23 cellular contexts compared by ENCODE assay signal in genomic region chr17:63993368-63993990, GRCh38. TPM values are rescaled to one million over a fixed set of nuclear protein-coding genes. Genes with fewer than 3 reads are reported as not detected.
DNase-seq lines count a peak whose midpoint lies in the region; ATAC-seq and TF ChIP-seq lines count a peak whose summit lies in the region.
"Had no signal": no experiment of that assay in that cellular context is flagged by ENCODE, and none has a peak within 500 bp of the region (broad histone marks: within the 10 kb centered on the region; RNA-seq: fewer than 3 reads in every experiment).

No MANE protein-coding gene starts in this region.

- peaks cover 49% of the 10 kb centered on the region for H3K4me1 Mint-ChIP-seq in activated CD8-positive, alpha-beta memory T cell treated with anti-CD3 and anti-CD28 coated beads, Interleukin-2, amount 10 ng/mL, durations not matched to agents 7 days and 5 days
- peaks cover 59% of the 10 kb centered on the region for H3K4me1 Mint-ChIP-seq in central memory CD8-positive, alpha-beta T cell
- H3K4me1 Mint-ChIP-seq in neural progenitor cell = peaks cover 20% of the 10 kb centered on the region

- H2AFZ ChIP-seq in PC-3 (ENCODE audit: low read length) = no peak overlapping the region
- no peak overlapping the region for H2AFZ ChIP-seq in neural progenitor cell (replicated peaks)

- peak; percentile 24 for ATAC-seq in activated CD8-positive, alpha-beta memory T cell treated with anti-CD3 and anti-CD28 coated beads, Interleukin-2, amount 10 ng/mL, durations not matched to agents 7 days and 5 days
- ATAC-seq in PC-3 = no peak
- peak; percentile 58 for ATAC-seq in central memory CD8-positive, alpha-beta T cell (replicated peaks; ENCODE audit: extremely low read depth, poor library complexity, severe bottlenecking)
- ATAC-seq: activated CD4-positive, CD25-positive, alpha-beta regulatory T cell treated with anti-CD3 and anti-CD28 coated beads, Interleukin-2, amount 50 U/mL, for 24 hours had no signal

- H3K9ac ChIP-seq in PC-3 (ENCODE audit: low read length) = no peak overlapping the region
- H3K9ac ChIP-seq in neural progenitor cell = no peak overlapping the region

- no TSS peak for BruUV-seq in PC-3 (replicated peaks; lab: Mats Ljungman, UMichigan)

- no peaks in the 10 kb centered on the region for H3K79me2 ChIP-seq in PC-3 (ENCODE audit: low read length)
- H3K79me2 ChIP-seq in neural progenitor cell (ENCODE audit: low read depth) = no peaks in the 10 kb centered on the region

- H3K36me3 Mint-ChIP-seq in activated CD8-positive, alpha-beta memory T cell treated with anti-CD3 and anti-CD28 coated beads, Interleukin-2, amount 10 ng/mL, durations not matched to agents 7 days and 5 days = peaks cover 1% of the 10 kb centered on the region
- peaks cover 2% of the 10 kb centered on the region for H3K36me3 Mint-ChIP-seq in central memory CD8-positive, alpha-beta T cell (ENCODE audit: insufficient read depth)
- no peaks in the 10 kb centered on the region for H3K36me3 Mint-ChIP-seq in neural progenitor cell

- no peak overlapping the region for H3K4me3 ChIP-seq in PC-3 (ENCODE audit: low read length)
- H3K4me3 ChIP-seq in neural progenitor cell = no peak overlapping the region
- H3K4me3 ChIP-seq: lung had no signal

- no peaks in the 10 kb centered on the region for H3K9me3 ChIP-seq in PC-3 (ENCODE audit: low read length)
- no peaks in the 10 kb centered on the region for H3K9me3 ChIP-seq in neural progenitor cell (ENCODE audit: low read depth)
- H3K9me3 ChIP-seq: neutrophil had no signal

- no peaks in the 10 kb centered on the region for H3K9me2 ChIP-seq in PC-3 (replicated peaks; ENCODE audit: low read length)

- peak; percentile 56 for DNase-seq in activated CD8-positive, alpha-beta memory T cell treated with anti-CD3 and anti-CD28 coated beads, Interleukin-2, amount 10 ng/mL, durations not matched to agents 7 days and 5 days
- DNase-seq in activated CD8-positive, alpha-beta memory T cell treated with anti-CD3 and anti-CD28 coated beads, Interleukin-2, amount 50 U/mL, for 4 hours = no peak
- no peak for DNase-seq in PC-3
- peak in 1 of 2 donors; percentile 33 for DNase-seq in central memory CD8-positive, alpha-beta T cell (ENCODE audit: low spot score in 2 of 2)
- peak; percentile 1 for DNase-seq in neural progenitor cell (ENCODE audit: low spot score)
- DNase-seq in NCI-H510A (lab: John Stamatoyannopoulos, UW) = no peak
- DNase-seq in dedifferentiated amniotic fluid mesenchymal stem cell (ENCODE audit: extremely low spot score) = no peak
- DNase-seq in stimulated activated CD4-positive, alpha-beta T cell treated with anti-CD3 and anti-CD28 coated beads, Interleukin-2, amount 100 ng/mL, for 24 hours = no peak
- DNase-seq: brain microvascular endothelial cell; Calu3; HFFc6; KG1; NCI-H146; stimulated activated CD4-positive, alpha-beta T cell treated with anti-CD3 and anti-CD28 coated beads, Interleukin-4, amount 100 ng/mL, for 24 hours; SW 1271; trophoblast cell had no signal

- no peaks in the 10 kb centered on the region for H3K9me3 Mint-ChIP-seq in activated CD8-positive, alpha-beta memory T cell treated with anti-CD3 and anti-CD28 coated beads, Interleukin-2, amount 10 ng/mL, durations not matched to agents 7 days and 5 days (ENCODE audit: low read depth)
- no peaks in the 10 kb centered on the region for H3K9me3 Mint-ChIP-seq in central memory CD8-positive, alpha-beta T cell
- no peaks in the 10 kb centered on the region for H3K9me3 Mint-ChIP-seq in neural progenitor cell
- H3K9me3 Mint-ChIP-seq: activated T-helper 2 cell treated with anti-CD3 and anti-CD28 coated beads, Interferon-gamma antibody, Interleukin-2, Interleukin-4, amounts not matched to agents 10 μg/mL and 5 μg/mL and 100 μg/mL, durations not matched to agents 14 hours and 24 hours and 36 hours; HFFc6 had no signal

- H3K36me3 ChIP-seq in PC-3 (ENCODE audit: low read depth, low read length) = no peaks in the 10 kb centered on the region
- no peaks in the 10 kb centered on the region for H3K36me3 ChIP-seq in neural progenitor cell
- H3K36me3 ChIP-seq: brain microvascular endothelial cell, neutrophil had no signal

- no peaks in the 10 kb centered on the region for H4K20me1 ChIP-seq in PC-3 (ENCODE audit: low read length)
- H4K20me1 ChIP-seq in neural progenitor cell (ENCODE audit: low read depth) = no peaks in the 10 kb centered on the region

- POLR2A ChIA-PET in PC-3 (lab: Charles Lee; ENCODE audit: unreplicated experiment) = no interaction called here

- H3K27me3 ChIP-seq in PC-3 (ENCODE audit: low read length) (peaks cover 21% of the 10 kb centered on the region), neural progenitor cell (peaks cover 67% of the 10 kb centered on the region)

- H3K27me3 Mint-ChIP-seq in activated CD8-positive, alpha-beta memory T cell treated with anti-CD3 and anti-CD28 coated beads, Interleukin-2, amount 10 ng/mL, durations not matched to agents 7 days and 5 days = peaks cover 14% of the 10 kb centered on the region
- no peaks in the 10 kb centered on the region for H3K27me3 Mint-ChIP-seq in central memory CD8-positive, alpha-beta T cell
- peaks cover 22% of the 10 kb centered on the region for H3K27me3 Mint-ChIP-seq in neural progenitor cell (ENCODE audit: insufficient read depth, low read depth)

- H3K4me1 ChIP-seq in PC-3 (ENCODE audit: insufficient read depth, low read length) = no peaks in the 10 kb centered on the region
- peaks cover 6% of the 10 kb centered on the region for H3K4me1 ChIP-seq in neural progenitor cell

- intact Hi-C loops in PC-3 (cut with micrococcal nuclease) = no loop called here

- peak overlapping the region; percentile 66 for H3K27ac Mint-ChIP-seq in activated CD8-positive, alpha-beta memory T cell treated with anti-CD3 and anti-CD28 coated beads, Interleukin-2, amount 10 ng/mL, durations not matched to agents 7 days and 5 days
- H3K27ac Mint-ChIP-seq in central memory CD8-positive, alpha-beta T cell (ENCODE audit: low read depth) = peak overlapping the region; percentile 50
- H3K27ac Mint-ChIP-seq in neural progenitor cell = no peak overlapping the region
- H3K27ac Mint-ChIP-seq: activated T-helper 2 cell treated with anti-CD3 and anti-CD28 coated beads, Interferon-gamma antibody, Interleukin-2, Interleukin-4, amounts not matched to agents 10 μg/mL and 5 μg/mL and 100 μg/mL, durations not matched to agents 14 hours and 24 hours and 36 hours; HFFc6 had no signal

- H3F3A ChIP-seq in PC-3 (ENCODE audit: low read length, unreplicated experiment) (no peaks in the 10 kb centered on the region), neural progenitor cell (ENCODE audit: low read depth) (no peaks in the 10 kb centered on the region)

- no peak overlapping the region for H3K4me3 Mint-ChIP-seq in activated CD8-positive, alpha-beta memory T cell treated with anti-CD3 and anti-CD28 coated beads, Interleukin-2, amount 10 ng/mL, durations not matched to agents 7 days and 5 days
- H3K4me3 Mint-ChIP-seq in central memory CD8-positive, alpha-beta T cell = peak overlapping the region; percentile 50
- H3K4me3 Mint-ChIP-seq in neural progenitor cell = no peak overlapping the region
- H3K4me3 Mint-ChIP-seq: HFFc6 had no signal

- CTCF ChIA-PET in activated CD8-positive, alpha-beta memory T cell treated with anti-CD3 and anti-CD28 coated beads, Interleukin-2, amount 10 ng/mL, durations not matched to agents 7 days and 5 days (lab: Charles Lee) = interaction anchor here (0.9 to 10.7 kb wide), 15 partner anchors 8 to 140 kb away, joined by 3 to 126 read pairs (median 5); partner anchors contain the start of genes CD79B, GH1 and ICAM2
- CTCF ChIA-PET in PC-3 (lab: Charles Lee) = interaction anchor here (0.6 to 1.1 kb wide), 3 partner anchors 36 to 67 kb away, joined by 3 to 5 read pairs (median 3); no protein-coding TSS in a partner anchor

- TF ChIP-seq CTCF in PC-3 (conservative IDR thresholded peaks at IDR 0.05; ENCODE audit: low read depth, low read length) = 0 out of 2 replicates have a peak, but pooled peaks have one; percentile 12
- no peak for TF ChIP-seq CTCF in neural progenitor cell (IDR thresholded peaks at IDR 0.05)

- H3K4me2 ChIP-seq in PC-3 (ENCODE audit: low read length) (no peak overlapping the region), neural progenitor cell (no peak overlapping the region)

- H3K27ac ChIP-seq in PC-3 (ENCODE audit: low read length) (no peak overlapping the region), neural progenitor cell (no peak overlapping the region)
- H3K27ac ChIP-seq: brain microvascular endothelial cell, neutrophil had no signal

RNA-seq across cellular contexts. Expression of gene PRR29, which starts 4.7 kb away (rescaled TPM):
- total RNA-seq in activated CD8-positive, alpha-beta memory T cell treated with anti-CD3 and anti-CD28 coated beads, Interleukin-2, amount 10 ng/mL, durations not matched to agents 7 days and 5 days = 1 to 10 TPM; 1.5 to 3.3 TPM
- total RNA-seq in PC-3 (2014; rRNA removed) = 0.77 and 1.2 TPM in 2 replicates
- 0.95 and 1.5 TPM in 2 replicates for total RNA-seq in neural progenitor cell (ENCODE audit: low replicate concordance)
- total RNA-seq: NCI-H460 had no signal

RNA-seq across cellular contexts. Expression of gene SCN4A, which starts 20.8 kb away (rescaled TPM):
- total RNA-seq in activated CD8-positive, alpha-beta memory T cell treated with anti-CD3 and anti-CD28 coated beads, Interleukin-2, amount 10 ng/mL, durations not matched to agents 7 days and 5 days = under 1 TPM in 1 of 2 experiments, not detected in 1; 0.02 TPM
- total RNA-seq in PC-3 (2014; rRNA removed) (0.06 TPM in 1 of 2 replicates, not detected in the other), neural progenitor cell (ENCODE audit: low replicate concordance) (1.8 and 4.2 TPM in 2 replicates)
- total RNA-seq: Calu3, fibroblast of villous mesenchyme, G401, HFFc6 had no signal

RNA-seq across cellular contexts. Expression of gene ICAM2, which starts 27.0 kb away (rescaled TPM):
- 10 to 100 TPM; 39.0 to 40.6 TPM for total RNA-seq in activated CD8-positive, alpha-beta memory T cell treated with anti-CD3 and anti-CD28 coated beads, Interleukin-2, amount 10 ng/mL, durations not matched to agents 7 days and 5 days
- total RNA-seq in PC-3 (2014; rRNA removed) = not detected in 2 replicates
- total RNA-seq in neural progenitor cell (ENCODE audit: low replicate concordance) = not detected in 2 replicates
- total RNA-seq: G401, NCI-H460 had no signal

Comparison
In these comparisons a context has a peak if more than half of its experiments do, and no peak if none do; other contexts are left out.
1. DNase-seq: peak in activated CD8-positive, alpha-beta memory T cell treated with anti-CD3 and anti-CD28 coated beads, Interleukin-2, amount 10 ng/mL, durations not matched to agents 7 days and 5 days (single experiment) and neural progenitor cell (single experiment); none in activated CD8-positive, alpha-beta memory T cell treated with anti-CD3 and anti-CD28 coated beads, Interleukin-2, amount 50 U/mL, for 4 hours (single experiment), PC-3 (single experiment), NCI-H510A (single experiment), dedifferentiated amniotic fluid mesenchymal stem cell (single experiment) and stimulated activated CD4-positive, alpha-beta T cell treated with anti-CD3 and anti-CD28 coated beads, Interleukin-2, amount 100 ng/mL, for 24 hours (0 of 2).
2. RNA of gene ICAM2, which starts 27.0 kb away (total RNA-seq): 39.0 to 40.6 TPM in activated CD8-positive, alpha-beta memory T cell treated with anti-CD3 and anti-CD28 coated beads, Interleukin-2, amount 10 ng/mL, durations not matched to agents 7 days and 5 days; not detected in PC-3 and not detected in neural progenitor cell; every median in the first group is over 10 times any median in the second.